ENCODE assay signal across 1 cellular context in genomic region chr1:25256578-25257129, GRCh38.
A peak's percentile ranks its signal among the peaks of the same experiment; 100 is the strongest.
TF ChIP-seq lines count a peak whose summit lies in the region.

No MANE protein-coding gene starts in this region.

TF ChIP-seq in K562, 482 proteins besides CTCF, POLR2A, EP300 and RAD21 (continues in another document):
- TF ChIP-seq SMARCA4 (IDR thresholded peaks at IDR 0.05) (0 out of 2 replicates have a peak, but pooled peaks have one; percentile 21), ATF3 (IDR thresholded peaks at IDR 0.05) (peak; percentile 79), ATF3 (CRISPR knock-in tag; conservative IDR thresholded peaks at IDR 0.05) (no peak), BHLHE40 (IDR thresholded peaks at IDR 0.05; ENCODE audit: low read length) (peak; percentile 94), CHAMP1 (IDR thresholded peaks at IDR 0.05) (0 out of 2 replicates have a peak, but pooled peaks have one; percentile 18), NR2F6 (CRISPR knock-in tag; IDR thresholded peaks at IDR 0.05) (no peak), DPF2 (IDR thresholded peaks at IDR 0.05) (peak; percentile 73), RERE (CRISPR knock-in tag; IDR thresholded peaks at IDR 0.05; ENCODE audit: borderline replicate concordance) (no peak), ZNF121 (CRISPR knock-in tag; conservative IDR thresholded peaks at IDR 0.05) (peak; percentile 76), USF1 (CRISPR knock-in tag; IDR thresholded peaks at IDR 0.05) (peak; percentile 65), CBFA2T3 (IDR thresholded peaks at IDR 0.05) (peak; percentile 63), SIX5 (IDR thresholded peaks at IDR 0.05; ENCODE audit: borderline replicate concordance in 1 of 2, insufficient read depth in 1 of 2, low read depth in 1 of 2, low read length in 2 of 2) (no peak), SREBF1 (IDR thresholded peaks at IDR 0.05; ENCODE audit: borderline replicate concordance, low read depth, low read length) (no peak), CBX5 (IDR thresholded peaks at IDR 0.05; ENCODE audit: borderline replicate concordance, low read depth) (no peak), E4F1 (CRISPR knock-in tag; IDR thresholded peaks at IDR 0.05; ENCODE audit: borderline replicate concordance) (no peak), NUFIP1 (IDR thresholded peaks at IDR 0.05; ENCODE audit: partially characterized antibody) (no peak), KDM1A (IDR thresholded peaks at IDR 0.05) (peak; percentile 91 to 92), RCOR1 (IDR thresholded peaks at IDR 0.05; ENCODE audit: borderline replicate concordance in 1 of 2, low read depth in 2 of 2, low read length in 2 of 2) (peak in 1 of 2 experiments; percentile 88; a peak in 2 of 4 replicates), STAT6 (CRISPR knock-in tag; IDR thresholded peaks at IDR 0.05) (no peak), PHF21A (IDR thresholded peaks at IDR 0.05; ENCODE audit: borderline replicate concordance, low read depth) (0 out of 2 replicates have a peak, but pooled peaks have one; percentile 45), FOSL1 (tag; conservative IDR thresholded peaks at IDR 0.05) (peak; percentile 89), JUN (IDR thresholded peaks at IDR 0.05; ENCODE audit: borderline replicate concordance, low read depth, low read length) (peak; percentile 50; the same call in 1 of the 2 replicates), JUN (CRISPR knock-in tag; IDR thresholded peaks at IDR 0.05; ENCODE audit: borderline replicate concordance) (no peak), MGA (IDR thresholded peaks at IDR 0.05) (peak; percentile 25; the same call in 1 of the 2 replicates), L3MBTL2 (IDR thresholded peaks at IDR 0.05) (peak; percentile 61; the same call in 1 of the 2 replicates), RBM15 (IDR thresholded peaks at IDR 0.05; ENCODE audit: insufficient read depth, low read length) (no peak)
